1 cellular context compared by ENCODE assay signal in genomic region chr1:225700164-225700740, GRCh38.
TF ChIP-seq lines count a peak whose summit lies in the region.

No MANE protein-coding gene starts in this region.

TF ChIP-seq in HepG2, 621 proteins besides CTCF, POLR2A, EP300 and RAD21 (continued from another document and continues in another):
- TF ChIP-seq ZNF713 (CRISPR knock-in tag; IDR thresholded peaks at IDR 0.05) (no peak), SRSF4 (IDR thresholded peaks at IDR 0.05; ENCODE audit: low read depth, low read length, poor library complexity, severe bottlenecking) (no peak), ZNF207 (IDR thresholded peaks at IDR 0.05; ENCODE audit: borderline replicate concordance) (no peak), RXRB (CRISPR knock-in tag; IDR thresholded peaks at IDR 0.05; ENCODE audit: borderline replicate concordance) (peak; percentile 81), ESRRA (CRISPR knock-in tag; IDR thresholded peaks at IDR 0.05; ENCODE audit: low read depth) (no peak), CC2D1A (CRISPR knock-in tag; IDR thresholded peaks at IDR 0.05) (no peak), GABPA (IDR thresholded peaks at IDR 0.05; ENCODE audit: low read depth, low read length) (no peak), GABPA (CRISPR knock-in tag; IDR thresholded peaks at IDR 0.05; ENCODE audit: low read depth) (no peak; the same call in 1 of the 2 replicates), DNMT3B (CRISPR knock-in tag; conservative IDR thresholded peaks at IDR 0.05) (no peak), ZNF572 (CRISPR knock-in tag; IDR thresholded peaks at IDR 0.05) (no peak), TAF1 (CRISPR knock-in tag; IDR thresholded peaks at IDR 0.05) (no peak), HNF1A (IDR thresholded peaks at IDR 0.05; ENCODE audit: low read depth) (no peak), HNF1A (CRISPR knock-in tag; IDR thresholded peaks at IDR 0.05; ENCODE audit: borderline replicate concordance) (peak; percentile 47; the same call in 1 of the 2 replicates), DMTF1 (CRISPR knock-in tag; IDR thresholded peaks at IDR 0.05) (no peak), MTERF4 (CRISPR knock-in tag; IDR thresholded peaks at IDR 0.05) (no peak), NR0B2 (CRISPR knock-in tag; IDR thresholded peaks at IDR 0.05) (no peak), ZBTB14 (CRISPR knock-in tag; IDR thresholded peaks at IDR 0.05) (no peak), GMEB2 (CRISPR knock-in tag; IDR thresholded peaks at IDR 0.05; ENCODE audit: low read depth) (no peak), NR2F6 (IDR thresholded peaks at IDR 0.05) (peak; percentile 13; the same call in 1 of the 2 replicates), NR2F6 (CRISPR knock-in tag; IDR thresholded peaks at IDR 0.05) (peak; percentile 49; the same call in 1 of the 2 replicates), FOXK2 (IDR thresholded peaks at IDR 0.05) (peak; percentile 86), CBX2 (IDR thresholded peaks at IDR 0.05; ENCODE audit: low read depth, low read length) (no peak), CBX2 (CRISPR knock-in tag; IDR thresholded peaks at IDR 0.05; ENCODE audit: low read depth) (no peak), KDM1A (CRISPR knock-in tag; IDR thresholded peaks at IDR 0.05) (no peak), ZBTB38 (CRISPR knock-in tag; IDR thresholded peaks at IDR 0.05) (no peak), PHF5A (CRISPR knock-in tag; IDR thresholded peaks at IDR 0.05; ENCODE audit: low read depth, unreplicated experiment) (peak; percentile 40), ZNF441 (CRISPR knock-in tag; IDR thresholded peaks at IDR 0.05; ENCODE audit: borderline replicate concordance) (no peak), ISL2 (CRISPR knock-in tag; IDR thresholded peaks at IDR 0.05) (peak; percentile 73), TBP (CRISPR knock-in tag; IDR thresholded peaks at IDR 0.05) (no peak), SMAD1 (CRISPR knock-in tag; IDR thresholded peaks at IDR 0.05; ENCODE audit: borderline replicate concordance, low read depth) (no peak), EED (CRISPR knock-in tag; IDR thresholded peaks at IDR 0.05) (no peak), SP140L (CRISPR knock-in tag; IDR thresholded peaks at IDR 0.05; ENCODE audit: borderline replicate concordance) (no peak), ZNF30 (CRISPR knock-in tag; IDR thresholded peaks at IDR 0.05) (no peak), ELK4 (CRISPR knock-in tag; IDR thresholded peaks at IDR 0.05; ENCODE audit: borderline replicate concordance) (no peak), ZBTB20 (CRISPR knock-in tag; IDR thresholded peaks at IDR 0.05; ENCODE audit: borderline replicate concordance, low read depth) (peak; percentile 65; the same call in 1 of the 2 replicates), KDM6A (CRISPR knock-in tag; IDR thresholded peaks at IDR 0.05; ENCODE audit: low read depth) (peak; percentile 41; the same call in 1 of the 2 replicates), ZFP36L1 (CRISPR knock-in tag; IDR thresholded peaks at IDR 0.05) (0 out of 2 replicates have a peak, but pooled peaks have one; percentile 32), ZNF251 (CRISPR knock-in tag; IDR thresholded peaks at IDR 0.05) (no peak), MZF1 (CRISPR knock-in tag; IDR thresholded peaks at IDR 0.05; ENCODE audit: borderline replicate concordance) (no peak), ZNF709 (CRISPR knock-in tag; IDR thresholded peaks at IDR 0.05) (no peak), ATF7 (IDR thresholded peaks at IDR 0.05) (peak; percentile 70), ATF7 (CRISPR knock-in tag; IDR thresholded peaks at IDR 0.05) (no peak; the same call in 1 of the 2 replicates), NFIB (CRISPR knock-in tag; IDR thresholded peaks at IDR 0.05; ENCODE audit: borderline replicate concordance) (no peak), SALL1 (CRISPR knock-in tag; IDR thresholded peaks at IDR 0.05) (peak; percentile 51), DMAP1 (CRISPR knock-in tag; IDR thresholded peaks at IDR 0.05) (0 out of 2 replicates have a peak, but pooled peaks have one; percentile 38), ZSCAN20 (CRISPR knock-in tag; IDR thresholded peaks at IDR 0.05; ENCODE audit: borderline replicate concordance) (no peak), ZNF101 (CRISPR knock-in tag; IDR thresholded peaks at IDR 0.05; ENCODE audit: borderline replicate concordance, low read depth) (no peak), ZBTB49 (CRISPR knock-in tag; IDR thresholded peaks at IDR 0.05; ENCODE audit: borderline replicate concordance) (no peak), ZBED4 (CRISPR knock-in tag; IDR thresholded peaks at IDR 0.05; ENCODE audit: borderline replicate concordance) (no peak)
